8 cellular contexts compared by ENCODE assay signal in the genomic region with DNA sequence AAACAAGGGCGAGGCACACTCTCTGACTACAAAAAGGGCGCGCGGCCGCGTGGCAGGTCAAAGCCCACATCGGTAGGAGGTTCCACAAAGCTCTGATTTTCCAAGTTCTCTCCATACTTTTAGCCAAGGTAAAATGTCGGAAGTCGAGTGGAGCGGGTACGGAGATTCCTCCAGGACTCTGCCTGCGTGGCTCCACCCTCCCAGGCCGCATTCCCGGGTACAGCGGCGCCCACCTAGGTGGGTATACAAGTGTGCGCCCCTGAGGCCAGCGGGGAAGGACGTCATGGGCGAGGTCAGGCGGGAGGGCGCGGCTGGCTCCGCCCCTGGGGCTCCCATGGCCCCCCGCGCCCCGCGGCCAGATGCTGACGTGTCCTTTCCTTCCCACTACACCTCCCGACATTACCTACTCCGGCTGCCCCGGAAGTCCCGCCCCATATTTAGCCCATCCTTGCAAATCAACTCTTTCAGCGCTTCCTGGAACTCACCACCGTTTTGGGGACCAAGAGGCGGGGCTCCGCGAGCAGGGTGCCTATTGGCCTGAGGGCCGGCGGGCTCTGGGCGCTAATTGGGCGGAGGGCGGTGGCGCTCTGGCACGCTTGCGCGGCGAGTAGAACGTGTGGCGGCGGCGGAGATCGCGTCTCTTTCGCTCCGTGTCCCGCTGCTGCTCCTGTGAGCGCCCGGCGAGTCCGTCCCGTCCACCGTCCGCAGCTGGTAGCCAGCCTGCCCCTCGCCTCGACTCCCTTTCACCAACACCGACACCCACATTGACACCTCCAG. TPM values are rescaled to one million over a fixed set of nuclear protein-coding genes. Genes with fewer than 3 reads are reported as not detected.
DNase-seq lines count a peak whose midpoint lies in the region; ATAC-seq and TF ChIP-seq lines count a peak whose summit lies in the region.

TSS of gene SND1 (plus strand) at position 639 of the 777 bp plus-strand sequence. CDS start 180 bp downstream, outside the sequence.

- TF ChIP-seq CTCF in MM.1S (IDR thresholded peaks at IDR 0.05; ENCODE audit: low read length) (no peak), fibroblast of the aortic adventitia (IDR thresholded peaks at IDR 0.05; ENCODE audit: insufficient read depth, low read length) (no peak), nephron progenitor cell (IDR thresholded peaks at IDR 0.05) (no peak)

- no peaks in the 10 kb centered on the region for H3K27me3 ChIP-seq in HAP-1 (ENCODE audit: low read depth)
- no peaks in the 10 kb centered on the region for H3K27me3 ChIP-seq in MM.1S (replicated peaks; ENCODE audit: insufficient read depth, low read length)

- H3K79me2 ChIP-seq in MM.1S (ENCODE audit: low read length): peaks cover 48% of the 10 kb centered on the region

- no peaks in the 10 kb centered on the region for H3K9me2 ChIP-seq in MM.1S (replicated peaks; ENCODE audit: insufficient read depth, low read length)

- in situ Hi-C loops in HAP-1 (cut with MboI; ENCODE audit: low sequenced_read_pairs): no loop called here

- peaks cover 6% of the 10 kb centered on the region; the same call in 1 of the 2 replicates for H3F3A ChIP-seq in MM.1S (ENCODE audit: insufficient read depth, low read length)

- DNase-seq in HAP-1 (ENCODE audit: low spot score in 2 of 2) (peak; percentile 96 to 100), MM.1S (peak; percentile 100), SIG-M5 (lab: John Stamatoyannopoulos, UW) (peak; percentile 98), activated gamma-delta T cell (lab: John Stamatoyannopoulos, UW) (peak; percentile 99), fibroblast of the aortic adventitia (ENCODE audit: low read depth) (peak; percentile 98), nephron progenitor cell (peak; percentile 98)
- peak; percentile 98 to 99 for DNase-seq in stimulated activated naive CD8-positive, alpha-beta T cell treated with anti-CD3 and anti-CD28 coated beads, Interleukin-15, amount 100 ng/mL, for 72 hours

- H3K9me3 ChIP-seq in ES-I3 (ENCODE audit: control insufficient read depth, insufficient read depth, low read length) (no peaks in the 10 kb centered on the region), HAP-1 (no peaks in the 10 kb centered on the region), MM.1S (replicated peaks; ENCODE audit: insufficient read depth, low read length) (no peaks in the 10 kb centered on the region)

- H3K27ac ChIP-seq in MM.1S (ENCODE audit: low read length): peak within 1 kb of the TSS; percentile 69

- peak within 1 kb of the TSS; percentile 96 for H3K4me3 ChIP-seq in HAP-1
- H3K4me3 ChIP-seq in MM.1S (ENCODE audit: low read length): peak within 1 kb of the TSS; percentile 97
- peak within 1 kb of the TSS; percentile 99 for H3K4me3 ChIP-seq in fibroblast of the aortic adventitia (ENCODE audit: low read depth, low read length)

- H3K9me3 Mint-ChIP-seq in nephron progenitor cell: no peaks in the 10 kb centered on the region
- H3K9me3 Mint-ChIP-seq in stimulated activated naive CD8-positive, alpha-beta T cell treated with anti-CD3 and anti-CD28 coated beads, Interleukin-15, amount 100 ng/mL, for 72 hours: no peaks in the 10 kb centered on the region

- peaks cover 44% of the 10 kb centered on the region for H3K4me1 Mint-ChIP-seq in nephron progenitor cell
- H3K4me1 Mint-ChIP-seq in stimulated activated naive CD8-positive, alpha-beta T cell treated with anti-CD3 and anti-CD28 coated beads, Interleukin-15, amount 100 ng/mL, for 72 hours: peaks cover 32% of the 10 kb centered on the region

- peak within 1 kb of the TSS; percentile 85 for H2AFZ ChIP-seq in MM.1S (ENCODE audit: low read length)

- H3K36me3 Mint-ChIP-seq in nephron progenitor cell (ENCODE audit: low read depth): no peaks in the 10 kb centered on the region

- peak within 1 kb of the TSS; percentile 100 for H3K27ac Mint-ChIP-seq in nephron progenitor cell
- peak within 1 kb of the TSS; percentile 96 to 98 for H3K27ac Mint-ChIP-seq in stimulated activated naive CD8-positive, alpha-beta T cell treated with anti-CD3 and anti-CD28 coated beads, Interleukin-15, amount 100 ng/mL, for 72 hours

- peak within 1 kb of the TSS; percentile 90 for H3K4me2 ChIP-seq in MM.1S (ENCODE audit: low read depth, low read length)

- H3K36me3 ChIP-seq in ES-I3 (ENCODE audit: insufficient read depth, low read length): no peaks in the 10 kb centered on the region
- H3K36me3 ChIP-seq in HAP-1 (replicated peaks): peaks cover 4% of the 10 kb centered on the region
- H3K36me3 ChIP-seq in MM.1S (replicated peaks; ENCODE audit: insufficient read depth, low read length): no peaks in the 10 kb centered on the region; the same call in 1 of the 2 replicates

- H3K27me3 Mint-ChIP-seq in nephron progenitor cell (ENCODE audit: low read depth, poor library complexity): no peaks in the 10 kb centered on the region
- no peaks in the 10 kb centered on the region for H3K27me3 Mint-ChIP-seq in stimulated activated naive CD8-positive, alpha-beta T cell treated with anti-CD3 and anti-CD28 coated beads, Interleukin-15, amount 100 ng/mL, for 72 hours

- ATAC-seq in stimulated activated naive CD8-positive, alpha-beta T cell treated with anti-CD3 and anti-CD28 coated beads, Interleukin-15, amount 100 ng/mL, for 72 hours: peak; percentile 95

- H3K4me1 ChIP-seq in ES-I3 (ENCODE audit: insufficient read depth, low read length): peaks cover 23% of the 10 kb centered on the region
- H3K4me1 ChIP-seq in HAP-1: peaks cover 19% of the 10 kb centered on the region
- peaks cover 20% of the 10 kb centered on the region for H3K4me1 ChIP-seq in MM.1S (ENCODE audit: low read length)

- H4K20me1 ChIP-seq in MM.1S (ENCODE audit: insufficient read depth, low read length): peaks cover 32% of the 10 kb centered on the region

- H3K4me3 Mint-ChIP-seq in nephron progenitor cell: no peak within 1 kb of the TSS
- H3K4me3 Mint-ChIP-seq in stimulated activated naive CD8-positive, alpha-beta T cell treated with anti-CD3 and anti-CD28 coated beads, Interleukin-15, amount 100 ng/mL, for 72 hours: peak within 1 kb of the TSS; percentile 97 to 100

- peak within 1 kb of the TSS; percentile 90 for H3K9ac ChIP-seq in ES-I3 (ENCODE audit: low read depth, low read length)
- peak within 1 kb of the TSS; percentile 90 for H3K9ac ChIP-seq in MM.1S (ENCODE audit: low read length)

RNA-seq across cellular contexts. Expression of gene SND1, which starts in this region (rescaled TPM):
- 156 and 202 TPM in 2 replicates for total RNA-seq in fibroblast of the aortic adventitia (ENCODE audit: low replicate concordance)

Comparison
In these comparisons a context has a peak if more than half of its experiments do, and no peak if none do; other contexts are left out.
1. Peak in every context shown above with its lines: DNase-seq, ATAC-seq, H3K4me3 ChIP-seq and H3K27ac ChIP-seq.